1 cellular context compared by ENCODE assay signal in the genomic region with DNA sequence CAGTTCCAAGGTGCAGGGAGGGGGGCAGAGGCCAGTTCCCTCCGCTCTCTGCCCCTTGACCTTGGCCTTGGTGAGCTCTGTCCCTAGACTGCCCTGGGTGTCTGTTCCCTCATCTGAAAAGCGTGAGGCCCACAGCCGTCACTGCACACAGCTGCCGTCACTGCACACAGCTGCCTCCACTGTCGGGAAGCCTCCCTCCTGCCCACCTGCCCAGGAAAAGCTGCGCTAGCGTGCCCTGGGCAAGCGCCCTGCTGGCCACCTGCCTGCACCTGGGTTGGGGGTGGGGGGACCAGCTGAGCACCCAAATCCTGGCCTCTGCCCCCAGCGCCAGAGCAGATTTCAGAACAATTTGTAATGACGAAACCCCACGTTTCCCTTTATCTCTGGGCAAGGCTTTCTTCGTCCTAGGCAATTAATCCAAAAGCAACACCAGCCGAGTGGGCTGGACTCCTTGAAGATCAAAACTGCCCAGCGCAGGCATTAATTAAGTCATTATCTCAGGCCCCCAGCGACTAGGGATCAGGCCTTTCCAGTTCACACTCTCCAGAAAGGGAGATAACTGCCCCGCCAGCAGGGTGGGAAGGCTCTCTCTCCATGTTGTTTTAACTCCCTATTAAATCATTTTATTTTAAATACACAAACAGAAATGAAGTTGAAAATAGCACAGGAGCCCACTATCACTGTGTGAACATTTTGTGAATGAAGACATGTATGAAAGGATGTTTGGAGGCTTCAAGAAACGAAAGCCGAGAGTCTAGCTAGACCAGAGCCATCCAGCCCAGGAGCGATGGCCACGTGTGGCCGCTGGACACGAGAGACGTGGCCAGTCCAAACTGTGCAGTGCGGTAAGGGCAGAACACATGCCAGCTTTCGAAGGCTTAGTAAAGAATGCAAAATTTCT.
A peak's percentile ranks its signal among the peaks of the same experiment; 100 is the strongest.
TF ChIP-seq lines count a peak whose summit lies in the region.

No MANE protein-coding gene starts in this region.

TF ChIP-seq in K562, 482 proteins besides CTCF, POLR2A, EP300 and RAD21 (continued from another document and continues in another):
- TF ChIP-seq, protein P1, sequence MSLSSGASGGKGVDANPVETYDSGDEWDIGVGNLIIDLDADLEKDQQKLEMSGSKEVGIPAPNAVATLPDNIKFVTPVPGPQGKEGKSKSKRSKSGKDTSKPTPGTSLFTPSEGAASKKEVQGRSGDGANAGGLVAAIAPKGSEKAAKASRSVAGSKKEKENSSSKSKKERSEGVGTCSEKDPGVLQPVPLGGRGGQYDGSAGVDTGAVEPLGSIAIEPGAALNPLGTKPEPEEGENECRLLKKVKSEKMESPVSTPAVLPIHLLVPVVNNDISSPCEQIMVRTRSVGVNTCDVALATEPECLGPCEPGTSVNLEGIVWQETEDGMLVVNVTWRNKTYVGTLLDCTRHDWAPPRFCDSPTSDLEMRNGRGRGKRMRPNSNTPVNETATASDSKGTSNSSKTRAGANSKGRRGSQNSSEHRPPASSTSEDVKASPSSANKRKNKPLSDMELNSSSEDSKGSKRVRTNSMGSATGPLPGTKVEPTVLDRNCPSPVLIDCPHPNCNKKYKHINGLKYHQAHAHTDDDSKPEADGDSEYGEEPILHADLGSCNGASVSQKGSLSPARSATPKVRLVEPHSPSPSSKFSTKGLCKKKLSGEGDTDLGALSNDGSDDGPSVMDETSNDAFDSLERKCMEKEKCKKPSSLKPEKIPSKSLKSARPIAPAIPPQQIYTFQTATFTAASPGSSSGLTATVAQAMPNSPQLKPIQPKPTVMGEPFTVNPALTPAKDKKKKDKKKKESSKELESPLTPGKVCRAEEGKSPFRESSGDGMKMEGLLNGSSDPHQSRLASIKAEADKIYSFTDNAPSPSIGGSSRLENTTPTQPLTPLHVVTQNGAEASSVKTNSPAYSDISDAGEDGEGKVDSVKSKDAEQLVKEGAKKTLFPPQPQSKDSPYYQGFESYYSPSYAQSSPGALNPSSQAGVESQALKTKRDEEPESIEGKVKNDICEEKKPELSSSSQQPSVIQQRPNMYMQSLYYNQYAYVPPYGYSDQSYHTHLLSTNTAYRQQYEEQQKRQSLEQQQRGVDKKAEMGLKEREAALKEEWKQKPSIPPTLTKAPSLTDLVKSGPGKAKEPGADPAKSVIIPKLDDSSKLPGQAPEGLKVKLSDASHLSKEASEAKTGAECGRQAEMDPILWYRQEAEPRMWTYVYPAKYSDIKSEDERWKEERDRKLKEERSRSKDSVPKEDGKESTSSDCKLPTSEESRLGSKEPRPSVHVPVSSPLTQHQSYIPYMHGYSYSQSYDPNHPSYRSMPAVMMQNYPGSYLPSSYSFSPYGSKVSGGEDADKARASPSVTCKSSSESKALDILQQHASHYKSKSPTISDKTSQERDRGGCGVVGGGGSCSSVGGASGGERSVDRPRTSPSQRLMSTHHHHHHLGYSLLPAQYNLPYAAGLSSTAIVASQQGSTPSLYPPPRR (CRISPR knock-in tag; IDR thresholded peaks at IDR 0.05; ENCODE audit: borderline replicate concordance): no peak
- TF ChIP-seq CREB3 (tag; conservative IDR thresholded peaks at IDR 0.05; ENCODE audit: low read depth) (no peak), TARDBP (IDR thresholded peaks at IDR 0.05) (no peak), RNF219 (CRISPR knock-in tag; IDR thresholded peaks at IDR 0.05) (no peak), ZNF584 (CRISPR knock-in tag; IDR thresholded peaks at IDR 0.05; ENCODE audit: low read depth) (no peak), CHD2 (IDR thresholded peaks at IDR 0.05; ENCODE audit: low read depth, low read length) (no peak), ASH1L (IDR thresholded peaks at IDR 0.05; ENCODE audit: borderline replicate concordance, low read depth, partially characterized antibody) (no peak), ILF3 (IDR thresholded peaks at IDR 0.05; ENCODE audit: borderline replicate concordance) (no peak), NFE2 (IDR thresholded peaks at IDR 0.05; ENCODE audit: low read depth) (no peak), ZNF239 (CRISPR knock-in tag; IDR thresholded peaks at IDR 0.05) (no peak), ZNF395 (CRISPR knock-in tag; IDR thresholded peaks at IDR 0.05) (no peak), HNRNPK (IDR thresholded peaks at IDR 0.05; ENCODE audit: low read depth, low read length, poor library complexity, severe bottlenecking) (no peak), HNRNPLL (IDR thresholded peaks at IDR 0.05; ENCODE audit: low read depth, low read length, poor library complexity, severe bottlenecking) (no peak), ZFP36 (IDR thresholded peaks at IDR 0.05; ENCODE audit: low read depth, low read length, partially characterized antibody) (no peak), FOXM1 (IDR thresholded peaks at IDR 0.05; ENCODE audit: low read depth) (peak; percentile 46; the same call in 1 of the 2 replicates), FOXM1 (CRISPR knock-in tag; IDR thresholded peaks at IDR 0.05; ENCODE audit: low read depth) (no peak), NCOR1 (IDR thresholded peaks at IDR 0.05) (peak; percentile 75), IRF2 (CRISPR knock-in tag; IDR thresholded peaks at IDR 0.05) (no peak), TEAD4 (IDR thresholded peaks at IDR 0.05; ENCODE audit: low read length) (peak; percentile 67), TEAD4 (CRISPR knock-in tag; IDR thresholded peaks at IDR 0.05; ENCODE audit: borderline replicate concordance) (no peak), KDM1A (IDR thresholded peaks at IDR 0.05) (peak; percentile 54 to 56; a peak in 3 of 4 replicates), NEUROD1 (IDR thresholded peaks at IDR 0.05; ENCODE audit: borderline replicate concordance, low read depth, low read length, partially characterized antibody) (no peak), ZNF140 (CRISPR knock-in tag; IDR thresholded peaks at IDR 0.05) (no peak), FOSL1 (tag; conservative IDR thresholded peaks at IDR 0.05) (no peak), BCL6 (CRISPR knock-in tag; IDR thresholded peaks at IDR 0.05) (no peak), BCOR (IDR thresholded peaks at IDR 0.05) (0 out of 2 replicates have a peak, but pooled peaks have one; percentile 26), PATZ1 (CRISPR knock-in tag; IDR thresholded peaks at IDR 0.05; ENCODE audit: borderline replicate concordance) (no peak), ZNF316 (IDR thresholded peaks at IDR 0.05) (no peak), KLF16 (IDR thresholded peaks at IDR 0.05) (peak; percentile 52; the same call in 1 of the 2 replicates), MAFK (IDR thresholded peaks at IDR 0.05; ENCODE audit: low read length) (no peak), ZNF184 (CRISPR knock-in tag; IDR thresholded peaks at IDR 0.05) (no peak), PML (IDR thresholded peaks at IDR 0.05; ENCODE audit: low read length) (no peak), HNRNPH1 (optimal IDR thresholded peaks at IDR 0.05; ENCODE audit: low read depth, low read length) (no peak), SOX6 (IDR thresholded peaks at IDR 0.05) (0 out of 2 replicates have a peak, but pooled peaks have one; percentile 23), ESRRA (IDR thresholded peaks at IDR 0.05; ENCODE audit: borderline replicate concordance, low read depth) (no peak), LEF1 (IDR thresholded peaks at IDR 0.05) (peak; percentile 29; the same call in 1 of the 2 replicates), ZNF77 (CRISPR knock-in tag; IDR thresholded peaks at IDR 0.05) (no peak)
- TF ChIP-seq, protein P2, sequence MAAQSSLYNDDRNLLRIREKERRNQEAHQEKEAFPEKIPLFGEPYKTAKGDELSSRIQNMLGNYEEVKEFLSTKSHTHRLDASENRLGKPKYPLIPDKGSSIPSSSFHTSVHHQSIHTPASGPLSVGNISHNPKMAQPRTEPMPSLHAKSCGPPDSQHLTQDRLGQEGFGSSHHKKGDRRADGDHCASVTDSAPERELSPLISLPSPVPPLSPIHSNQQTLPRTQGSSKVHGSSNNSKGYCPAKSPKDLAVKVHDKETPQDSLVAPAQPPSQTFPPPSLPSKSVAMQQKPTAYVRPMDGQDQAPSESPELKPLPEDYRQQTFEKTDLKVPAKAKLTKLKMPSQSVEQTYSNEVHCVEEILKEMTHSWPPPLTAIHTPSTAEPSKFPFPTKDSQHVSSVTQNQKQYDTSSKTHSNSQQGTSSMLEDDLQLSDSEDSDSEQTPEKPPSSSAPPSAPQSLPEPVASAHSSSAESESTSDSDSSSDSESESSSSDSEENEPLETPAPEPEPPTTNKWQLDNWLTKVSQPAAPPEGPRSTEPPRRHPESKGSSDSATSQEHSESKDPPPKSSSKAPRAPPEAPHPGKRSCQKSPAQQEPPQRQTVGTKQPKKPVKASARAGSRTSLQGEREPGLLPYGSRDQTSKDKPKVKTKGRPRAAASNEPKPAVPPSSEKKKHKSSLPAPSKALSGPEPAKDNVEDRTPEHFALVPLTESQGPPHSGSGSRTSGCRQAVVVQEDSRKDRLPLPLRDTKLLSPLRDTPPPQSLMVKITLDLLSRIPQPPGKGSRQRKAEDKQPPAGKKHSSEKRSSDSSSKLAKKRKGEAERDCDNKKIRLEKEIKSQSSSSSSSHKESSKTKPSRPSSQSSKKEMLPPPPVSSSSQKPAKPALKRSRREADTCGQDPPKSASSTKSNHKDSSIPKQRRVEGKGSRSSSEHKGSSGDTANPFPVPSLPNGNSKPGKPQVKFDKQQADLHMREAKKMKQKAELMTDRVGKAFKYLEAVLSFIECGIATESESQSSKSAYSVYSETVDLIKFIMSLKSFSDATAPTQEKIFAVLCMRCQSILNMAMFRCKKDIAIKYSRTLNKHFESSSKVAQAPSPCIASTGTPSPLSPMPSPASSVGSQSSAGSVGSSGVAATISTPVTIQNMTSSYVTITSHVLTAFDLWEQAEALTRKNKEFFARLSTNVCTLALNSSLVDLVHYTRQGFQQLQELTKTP (IDR thresholded peaks at IDR 0.05; ENCODE audit: low read depth in 1 of 2, partially characterized antibody in 2 of 2): no peak
- TF ChIP-seq, protein P3, sequence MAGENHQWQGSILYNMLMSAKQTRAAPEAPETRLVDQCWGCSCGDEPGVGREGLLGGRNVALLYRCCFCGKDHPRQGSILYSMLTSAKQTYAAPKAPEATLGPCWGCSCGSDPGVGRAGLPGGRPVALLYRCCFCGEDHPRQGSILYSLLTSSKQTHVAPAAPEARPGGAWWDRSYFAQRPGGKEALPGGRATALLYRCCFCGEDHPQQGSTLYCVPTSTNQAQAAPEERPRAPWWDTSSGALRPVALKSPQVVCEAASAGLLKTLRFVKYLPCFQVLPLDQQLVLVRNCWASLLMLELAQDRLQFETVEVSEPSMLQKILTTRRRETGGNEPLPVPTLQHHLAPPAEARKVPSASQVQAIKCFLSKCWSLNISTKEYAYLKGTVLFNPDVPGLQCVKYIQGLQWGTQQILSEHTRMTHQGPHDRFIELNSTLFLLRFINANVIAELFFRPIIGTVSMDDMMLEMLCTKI (IDR thresholded peaks at IDR 0.05; ENCODE audit: partially characterized antibody): no peak
- TF ChIP-seq, protein P4, sequence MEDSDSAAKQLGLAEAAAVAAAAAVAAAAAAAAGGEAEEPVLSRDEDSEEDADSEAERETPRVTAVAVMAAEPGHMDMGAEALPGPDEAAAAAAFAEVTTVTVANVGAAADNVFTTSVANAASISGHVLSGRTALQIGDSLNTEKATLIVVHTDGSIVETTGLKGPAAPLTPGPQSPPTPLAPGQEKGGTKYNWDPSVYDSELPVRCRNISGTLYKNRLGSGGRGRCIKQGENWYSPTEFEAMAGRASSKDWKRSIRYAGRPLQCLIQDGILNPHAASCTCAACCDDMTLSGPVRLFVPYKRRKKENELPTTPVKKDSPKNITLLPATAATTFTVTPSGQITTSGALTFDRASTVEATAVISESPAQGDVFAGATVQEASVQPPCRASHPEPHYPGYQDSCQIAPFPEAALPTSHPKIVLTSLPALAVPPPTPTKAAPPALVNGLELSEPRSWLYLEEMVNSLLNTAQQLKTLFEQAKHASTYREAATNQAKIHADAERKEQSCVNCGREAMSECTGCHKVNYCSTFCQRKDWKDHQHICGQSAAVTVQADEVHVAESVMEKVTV (CRISPR knock-in tag; IDR thresholded peaks at IDR 0.05): no peak
